Comparison of ENCODE assay signal across 7 cellular contexts in genomic region chr9:18874990-18875389, GRCh38.
A peak's percentile ranks its signal among the peaks of the same experiment; 100 is the strongest.
ATAC-seq lines count a peak whose summit lies in the region.

No MANE protein-coding gene starts in this region.

- peak; percentile 81 for ATAC-seq in GM18511 (IDR thresholded peaks at IDR 0.05; ENCODE audit: unreplicated experiment)
- ATAC-seq in GM19035 (IDR thresholded peaks at IDR 0.05; ENCODE audit: unreplicated experiment), result peak; percentile 64
- ATAC-seq in GM19467 (IDR thresholded peaks at IDR 0.05; ENCODE audit: unreplicated experiment), result peak; percentile 68
- ATAC-seq in GM21723 (IDR thresholded peaks at IDR 0.05; ENCODE audit: unreplicated experiment), result peak; percentile 76
- ATAC-seq in HG02884 (IDR thresholded peaks at IDR 0.05; ENCODE audit: unreplicated experiment), result peak; percentile 48
- ATAC-seq in HG03175 (IDR thresholded peaks at IDR 0.05; ENCODE audit: unreplicated experiment), result peak; percentile 54
- ATAC-seq in HG03460 (IDR thresholded peaks at IDR 0.05; ENCODE audit: unreplicated experiment), result peak; percentile 63

Comparison
In these comparisons a context has a peak if more than half of its experiments do, and no peak if none do; other contexts are left out.
1. Peak in every context shown above with its lines: ATAC-seq.